ENCODE assay signal across 1 cellular context in genomic region chr11:469684-470667, GRCh38.
A peak's percentile ranks its signal among the peaks of the same experiment; 100 is the strongest.
TF ChIP-seq lines count a peak whose summit lies in the region.

No MANE protein-coding gene starts in this region.

TF ChIP-seq in HepG2, 621 proteins besides CTCF, POLR2A, EP300 and RAD21 (continued from another document and continues in another):
- TF ChIP-seq CCDC6 (CRISPR knock-in tag; IDR thresholded peaks at IDR 0.05) (0 out of 2 replicates have a peak, but pooled peaks have one; percentile 28), ZNF343 (CRISPR knock-in tag; IDR thresholded peaks at IDR 0.05) (peak; percentile 42; the same call in 1 of the 2 replicates), ZNF263 (CRISPR knock-in tag; IDR thresholded peaks at IDR 0.05) (no peak), FOXO1 (CRISPR knock-in tag; IDR thresholded peaks at IDR 0.05) (peak; percentile 38), ZNF580 (CRISPR knock-in tag; IDR thresholded peaks at IDR 0.05; ENCODE audit: borderline replicate concordance, low read depth) (peak; percentile 31; the same call in 1 of the 2 replicates), ZNF792 (CRISPR knock-in tag; IDR thresholded peaks at IDR 0.05) (peak; percentile 68; the same call in 1 of the 2 replicates), BRD4 (CRISPR knock-in tag; IDR thresholded peaks at IDR 0.05) (peak; percentile 67; the same call in 1 of the 2 replicates), ZBTB7B (CRISPR knock-in tag; IDR thresholded peaks at IDR 0.05) (peak; percentile 46; the same call in 1 of the 2 replicates), AGO2 (optimal IDR thresholded peaks at IDR 0.05; ENCODE audit: low read depth, low read length) (peak; percentile 40), MAZ (IDR thresholded peaks at IDR 0.05; ENCODE audit: borderline replicate concordance, low read depth, low read length) (peak; percentile 60; the same call in 1 of the 2 replicates), MAZ (CRISPR knock-in tag; IDR thresholded peaks at IDR 0.05; ENCODE audit: low read depth) (no peak), ZNF496 (CRISPR knock-in tag; IDR thresholded peaks at IDR 0.05; ENCODE audit: insufficient replicate concordance) (no peak), FOXA3 (CRISPR knock-in tag; IDR thresholded peaks at IDR 0.05) (peak; percentile 80), FOXK1 (CRISPR knock-in tag; IDR thresholded peaks at IDR 0.05; ENCODE audit: borderline replicate concordance, low read depth) (0 out of 2 replicates have a peak, but pooled peaks have one; percentile 19), ZNF124 (CRISPR knock-in tag; IDR thresholded peaks at IDR 0.05) (no peak; the same call in 1 of the 2 replicates), DNMT3B (CRISPR knock-in tag; conservative IDR thresholded peaks at IDR 0.05) (no peak), GTF3A (CRISPR knock-in tag; conservative IDR thresholded peaks at IDR 0.05) (0 out of 2 replicates have a peak, but pooled peaks have one; percentile 36), RFXAP (CRISPR knock-in tag; IDR thresholded peaks at IDR 0.05; ENCODE audit: borderline replicate concordance) (0 out of 2 replicates have a peak, but pooled peaks have one; percentile 48), ZNF691 (CRISPR knock-in tag; IDR thresholded peaks at IDR 0.05; ENCODE audit: borderline replicate concordance, low read depth) (peak; percentile 45; the same call in 1 of the 2 replicates), ZSCAN22 (CRISPR knock-in tag; IDR thresholded peaks at IDR 0.05) (peak; percentile 87), RARA (CRISPR knock-in tag; IDR thresholded peaks at IDR 0.05) (0 out of 2 replicates have a peak, but pooled peaks have one; percentile 36), ZNF615 (CRISPR knock-in tag; IDR thresholded peaks at IDR 0.05; ENCODE audit: borderline replicate concordance) (no peak), MEIS2 (CRISPR knock-in tag; IDR thresholded peaks at IDR 0.05) (0 out of 2 replicates have a peak, but pooled peaks have one; percentile 33), ELF1 (CRISPR knock-in tag; IDR thresholded peaks at IDR 0.05) (peak; percentile 54; the same call in 1 of the 2 replicates), NR2F6 (IDR thresholded peaks at IDR 0.05) (no peak), NR2F6 (CRISPR knock-in tag; IDR thresholded peaks at IDR 0.05) (peak; percentile 48; the same call in 1 of the 2 replicates), NFE2 (CRISPR knock-in tag; IDR thresholded peaks at IDR 0.05) (no peak), WIZ (CRISPR knock-in tag; IDR thresholded peaks at IDR 0.05) (0 out of 2 replicates have a peak, but pooled peaks have one; percentile 21), TARDBP (CRISPR knock-in tag; IDR thresholded peaks at IDR 0.05) (no peak; the same call in 1 of the 2 replicates), PHF5A (CRISPR knock-in tag; IDR thresholded peaks at IDR 0.05; ENCODE audit: low read depth, unreplicated experiment) (no peak), MED8 (CRISPR knock-in tag; IDR thresholded peaks at IDR 0.05; ENCODE audit: insufficient replicate concordance) (no peak), PHB2 (IDR thresholded peaks at IDR 0.05; ENCODE audit: partially characterized antibody) (no peak), NR1H2 (CRISPR knock-in tag; IDR thresholded peaks at IDR 0.05; ENCODE audit: borderline replicate concordance, low read depth) (no peak), SMC3 (IDR thresholded peaks at IDR 0.05; ENCODE audit: low read length) (peak; percentile 13; the same call in 1 of the 2 replicates), ELF4 (CRISPR knock-in tag; IDR thresholded peaks at IDR 0.05; ENCODE audit: borderline replicate concordance) (no peak), YEATS2 (CRISPR knock-in tag; IDR thresholded peaks at IDR 0.05; ENCODE audit: borderline replicate concordance) (peak; percentile 84; the same call in 1 of the 2 replicates), MTA3 (CRISPR knock-in tag; IDR thresholded peaks at IDR 0.05) (no peak), TFAP4 (IDR thresholded peaks at IDR 0.05; ENCODE audit: borderline replicate concordance, low read depth) (peak; percentile 99), MYC (CRISPR knock-in tag; IDR thresholded peaks at IDR 0.05; ENCODE audit: borderline replicate concordance) (peak; percentile 67), DMAP1 (CRISPR knock-in tag; IDR thresholded peaks at IDR 0.05) (peak; percentile 70), SAP130 (CRISPR knock-in tag; IDR thresholded peaks at IDR 0.05; ENCODE audit: low read depth) (peak; percentile 94), ZNF652 (CRISPR knock-in tag; IDR thresholded peaks at IDR 0.05; ENCODE audit: borderline replicate concordance, low read depth) (peak; percentile 24; the same call in 1 of the 2 replicates), NFYC (CRISPR knock-in tag; IDR thresholded peaks at IDR 0.05) (no peak)
- TF ChIP-seq, protein P1, sequence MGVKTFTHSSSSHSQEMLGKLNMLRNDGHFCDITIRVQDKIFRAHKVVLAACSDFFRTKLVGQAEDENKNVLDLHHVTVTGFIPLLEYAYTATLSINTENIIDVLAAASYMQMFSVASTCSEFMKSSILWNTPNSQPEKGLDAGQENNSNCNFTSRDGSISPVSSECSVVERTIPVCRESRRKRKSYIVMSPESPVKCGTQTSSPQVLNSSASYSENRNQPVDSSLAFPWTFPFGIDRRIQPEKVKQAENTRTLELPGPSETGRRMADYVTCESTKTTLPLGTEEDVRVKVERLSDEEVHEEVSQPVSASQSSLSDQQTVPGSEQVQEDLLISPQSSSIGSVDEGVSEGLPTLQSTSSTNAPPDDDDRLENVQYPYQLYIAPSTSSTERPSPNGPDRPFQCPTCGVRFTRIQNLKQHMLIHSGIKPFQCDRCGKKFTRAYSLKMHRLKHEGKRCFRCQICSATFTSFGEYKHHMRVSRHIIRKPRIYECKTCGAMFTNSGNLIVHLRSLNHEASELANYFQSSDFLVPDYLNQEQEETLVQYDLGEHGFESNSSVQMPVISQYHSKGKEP (CRISPR knock-in tag; IDR thresholded peaks at IDR 0.05) = no peak
- TF ChIP-seq, protein P2, sequence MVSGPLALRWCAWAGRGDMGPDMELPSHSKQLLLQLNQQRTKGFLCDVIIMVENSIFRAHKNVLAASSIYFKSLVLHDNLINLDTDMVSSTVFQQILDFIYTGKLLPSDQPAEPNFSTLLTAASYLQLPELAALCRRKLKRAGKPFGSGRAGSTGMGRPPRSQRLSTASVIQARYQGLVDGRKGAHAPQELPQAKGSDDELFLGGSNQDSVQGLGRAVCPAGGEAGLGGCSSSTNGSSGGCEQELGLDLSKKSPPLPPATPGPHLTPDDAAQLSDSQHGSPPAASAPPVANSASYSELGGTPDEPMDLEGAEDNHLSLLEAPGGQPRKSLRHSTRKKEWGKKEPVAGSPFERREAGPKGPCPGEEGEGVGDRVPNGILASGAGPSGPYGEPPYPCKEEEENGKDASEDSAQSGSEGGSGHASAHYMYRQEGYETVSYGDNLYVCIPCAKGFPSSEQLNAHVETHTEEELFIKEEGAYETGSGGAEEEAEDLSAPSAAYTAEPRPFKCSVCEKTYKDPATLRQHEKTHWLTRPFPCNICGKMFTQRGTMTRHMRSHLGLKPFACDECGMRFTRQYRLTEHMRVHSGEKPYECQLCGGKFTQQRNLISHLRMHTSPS (CRISPR knock-in tag; IDR thresholded peaks at IDR 0.05; ENCODE audit: low read depth) = peak; percentile 57
- TF ChIP-seq, protein P3, sequence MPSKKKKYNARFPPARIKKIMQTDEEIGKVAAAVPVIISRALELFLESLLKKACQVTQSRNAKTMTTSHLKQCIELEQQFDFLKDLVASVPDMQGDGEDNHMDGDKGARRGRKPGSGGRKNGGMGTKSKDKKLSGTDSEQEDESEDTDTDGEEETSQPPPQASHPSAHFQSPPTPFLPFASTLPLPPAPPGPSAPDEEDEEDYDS (CRISPR knock-in tag; IDR thresholded peaks at IDR 0.05) = peak; percentile 48; the same call in 1 of the 2 replicates
- TF ChIP-seq, protein P4, sequence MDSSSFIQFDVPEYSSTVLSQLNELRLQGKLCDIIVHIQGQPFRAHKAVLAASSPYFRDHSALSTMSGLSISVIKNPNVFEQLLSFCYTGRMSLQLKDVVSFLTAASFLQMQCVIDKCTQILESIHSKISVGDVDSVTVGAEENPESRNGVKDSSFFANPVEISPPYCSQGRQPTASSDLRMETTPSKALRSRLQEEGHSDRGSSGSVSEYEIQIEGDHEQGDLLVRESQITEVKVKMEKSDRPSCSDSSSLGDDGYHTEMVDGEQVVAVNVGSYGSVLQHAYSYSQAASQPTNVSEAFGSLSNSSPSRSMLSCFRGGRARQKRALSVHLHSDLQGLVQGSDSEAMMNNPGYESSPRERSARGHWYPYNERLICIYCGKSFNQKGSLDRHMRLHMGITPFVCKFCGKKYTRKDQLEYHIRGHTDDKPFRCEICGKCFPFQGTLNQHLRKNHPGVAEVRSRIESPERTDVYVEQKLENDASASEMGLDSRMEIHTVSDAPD (CRISPR knock-in tag; IDR thresholded peaks at IDR 0.05) = no peak
- TF ChIP-seq, protein P5, sequence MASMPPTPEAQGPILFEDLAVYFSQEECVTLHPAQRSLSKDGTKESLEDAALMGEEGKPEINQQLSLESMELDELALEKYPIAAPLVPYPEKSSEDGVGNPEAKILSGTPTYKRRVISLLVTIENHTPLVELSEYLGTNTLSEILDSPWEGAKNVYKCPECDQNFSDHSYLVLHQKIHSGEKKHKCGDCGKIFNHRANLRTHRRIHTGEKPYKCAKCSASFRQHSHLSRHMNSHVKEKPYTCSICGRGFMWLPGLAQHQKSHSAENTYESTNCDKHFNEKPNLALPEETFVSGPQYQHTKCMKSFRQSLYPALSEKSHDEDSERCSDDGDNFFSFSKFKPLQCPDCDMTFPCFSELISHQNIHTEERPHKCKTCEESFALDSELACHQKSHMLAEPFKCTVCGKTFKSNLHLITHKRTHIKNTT (CRISPR knock-in tag; IDR thresholded peaks at IDR 0.05) = no peak
- TF ChIP-seq, protein P6, sequence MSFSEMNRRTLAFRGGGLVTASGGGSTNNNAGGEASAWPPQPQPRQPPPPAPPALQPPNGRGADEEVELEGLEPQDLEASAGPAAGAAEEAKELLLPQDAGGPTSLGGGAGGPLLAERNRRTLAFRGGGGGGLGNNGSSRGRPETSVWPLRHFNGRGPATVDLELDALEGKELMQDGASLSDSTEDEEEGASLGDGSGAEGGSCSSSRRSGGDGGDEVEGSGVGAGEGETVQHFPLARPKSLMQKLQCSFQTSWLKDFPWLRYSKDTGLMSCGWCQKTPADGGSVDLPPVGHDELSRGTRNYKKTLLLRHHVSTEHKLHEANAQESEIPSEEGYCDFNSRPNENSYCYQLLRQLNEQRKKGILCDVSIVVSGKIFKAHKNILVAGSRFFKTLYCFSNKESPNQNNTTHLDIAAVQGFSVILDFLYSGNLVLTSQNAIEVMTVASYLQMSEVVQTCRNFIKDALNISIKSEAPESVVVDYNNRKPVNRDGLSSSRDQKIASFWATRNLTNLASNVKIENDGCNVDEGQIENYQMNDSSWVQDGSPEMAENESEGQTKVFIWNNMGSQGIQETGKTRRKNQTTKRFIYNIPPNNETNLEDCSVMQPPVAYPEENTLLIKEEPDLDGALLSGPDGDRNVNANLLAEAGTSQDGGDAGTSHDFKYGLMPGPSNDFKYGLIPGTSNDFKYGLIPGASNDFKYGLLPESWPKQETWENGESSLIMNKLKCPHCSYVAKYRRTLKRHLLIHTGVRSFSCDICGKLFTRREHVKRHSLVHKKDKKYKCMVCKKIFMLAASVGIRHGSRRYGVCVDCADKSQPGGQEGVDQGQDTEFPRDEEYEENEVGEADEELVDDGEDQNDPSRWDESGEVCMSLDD (CRISPR knock-in tag; IDR thresholded peaks at IDR 0.05; ENCODE audit: borderline replicate concordance) = peak; percentile 73; the same call in 1 of the 2 replicates
- TF ChIP-seq, protein P7, sequence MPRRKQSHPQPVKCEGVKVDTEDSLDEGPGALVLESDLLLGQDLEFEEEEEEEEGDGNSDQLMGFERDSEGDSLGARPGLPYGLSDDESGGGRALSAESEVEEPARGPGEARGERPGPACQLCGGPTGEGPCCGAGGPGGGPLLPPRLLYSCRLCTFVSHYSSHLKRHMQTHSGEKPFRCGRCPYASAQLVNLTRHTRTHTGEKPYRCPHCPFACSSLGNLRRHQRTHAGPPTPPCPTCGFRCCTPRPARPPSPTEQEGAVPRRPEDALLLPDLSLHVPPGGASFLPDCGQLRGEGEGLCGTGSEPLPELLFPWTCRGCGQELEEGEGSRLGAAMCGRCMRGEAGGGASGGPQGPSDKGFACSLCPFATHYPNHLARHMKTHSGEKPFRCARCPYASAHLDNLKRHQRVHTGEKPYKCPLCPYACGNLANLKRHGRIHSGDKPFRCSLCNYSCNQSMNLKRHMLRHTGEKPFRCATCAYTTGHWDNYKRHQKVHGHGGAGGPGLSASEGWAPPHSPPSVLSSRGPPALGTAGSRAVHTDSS (CRISPR knock-in tag; conservative IDR thresholded peaks at IDR 0.05) = 0 out of 2 replicates have a peak, but pooled peaks have one; percentile 28
- TF ChIP-seq, protein P8, sequence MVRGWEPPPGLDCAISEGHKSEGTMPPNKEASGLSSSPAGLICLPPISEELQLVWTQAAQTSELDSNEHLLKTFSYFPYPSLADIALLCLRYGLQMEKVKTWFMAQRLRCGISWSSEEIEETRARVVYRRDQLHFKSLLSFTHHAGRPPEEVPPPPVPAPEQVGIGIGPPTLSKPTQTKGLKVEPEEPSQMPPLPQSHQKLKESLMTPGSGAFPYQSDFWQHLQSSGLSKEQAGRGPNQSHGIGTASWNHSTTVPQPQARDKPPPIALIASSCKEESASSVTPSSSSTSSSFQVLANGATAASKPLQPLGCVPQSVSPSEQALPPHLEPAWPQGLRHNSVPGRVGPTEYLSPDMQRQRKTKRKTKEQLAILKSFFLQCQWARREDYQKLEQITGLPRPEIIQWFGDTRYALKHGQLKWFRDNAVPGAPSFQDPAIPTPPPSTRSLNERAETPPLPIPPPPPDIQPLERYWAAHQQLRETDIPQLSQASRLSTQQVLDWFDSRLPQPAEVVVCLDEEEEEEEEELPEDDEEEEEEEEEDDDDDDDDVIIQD (CRISPR knock-in tag; IDR thresholded peaks at IDR 0.05; ENCODE audit: low read depth) = 0 out of 2 replicates have a peak, but pooled peaks have one; percentile 43
- TF ChIP-seq, protein P9, sequence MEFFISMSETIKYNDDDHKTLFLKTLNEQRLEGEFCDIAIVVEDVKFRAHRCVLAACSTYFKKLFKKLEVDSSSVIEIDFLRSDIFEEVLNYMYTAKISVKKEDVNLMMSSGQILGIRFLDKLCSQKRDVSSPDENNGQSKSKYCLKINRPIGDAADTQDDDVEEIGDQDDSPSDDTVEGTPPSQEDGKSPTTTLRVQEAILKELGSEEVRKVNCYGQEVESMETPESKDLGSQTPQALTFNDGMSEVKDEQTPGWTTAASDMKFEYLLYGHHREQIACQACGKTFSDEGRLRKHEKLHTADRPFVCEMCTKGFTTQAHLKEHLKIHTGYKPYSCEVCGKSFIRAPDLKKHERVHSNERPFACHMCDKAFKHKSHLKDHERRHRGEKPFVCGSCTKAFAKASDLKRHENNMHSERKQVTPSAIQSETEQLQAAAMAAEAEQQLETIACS (CRISPR knock-in tag; IDR thresholded peaks at IDR 0.05) = no peak
